ENCODE assay signal across 8 cellular contexts in genomic region chr7:1538544-1539345, GRCh38. TPM values are rescaled to one million over a fixed set of nuclear protein-coding genes. Genes with fewer than 3 reads are reported as not detected.
DNase-seq lines count a peak whose midpoint lies in the region; ATAC-seq and TF ChIP-seq lines count a peak whose summit lies in the region.

No MANE protein-coding gene starts in this region.

- TF ChIP-seq CTCF in neural progenitor cell (IDR thresholded peaks at IDR 0.05) (no peak), upper lobe of left lung (IDR thresholded peaks at IDR 0.05) (no peak)

- H3K4me2 ChIP-seq in neural progenitor cell: no peak overlapping the region

- no peak for TF ChIP-seq POLR2A in upper lobe of left lung (IDR thresholded peaks at IDR 0.05)

- ATAC-seq in upper lobe of left lung (ENCODE audit: low FRiP score in 2 of 2): no peak
- ATAC-seq in GM18502 (IDR thresholded peaks at IDR 0.05; ENCODE audit: poor library complexity, unreplicated experiment): no peak
- no peak for ATAC-seq in activated CD8-positive, alpha-beta T cell treated with anti-CD3 and anti-CD28 coated beads, Interleukin-2, amount 10 ng/mL, durations not matched to agents 7 days and 5 days

- H3F3A ChIP-seq in neural progenitor cell (ENCODE audit: low read depth): no peaks in the 10 kb centered on the region

- H3K9ac ChIP-seq in neural progenitor cell: no peak overlapping the region

- 76 to 78% methylated on average over 34 of the region's 34 CpGs for WGBS in esophagus, 2 donors
- WGBS in upper lobe of left lung, 2 donors: 50 to 84% methylated on average over 7 to 29 of the region's 34 CpGs

- CTCF ChIA-PET in activated CD8-positive, alpha-beta T cell treated with anti-CD3 and anti-CD28 coated beads, Interleukin-2, amount 10 ng/mL, durations not matched to agents 7 days and 5 days (lab: Charles Lee): no interaction called here

- no peaks in the 10 kb centered on the region for H3K9me3 Mint-ChIP-seq in neural progenitor cell
- no peaks in the 10 kb centered on the region for H3K9me3 Mint-ChIP-seq in activated CD8-positive, alpha-beta T cell treated with anti-CD3 and anti-CD28 coated beads, Interleukin-2, amount 10 ng/mL, durations not matched to agents 7 days and 5 days (ENCODE audit: insufficient read depth)

- H3K36me3 Mint-ChIP-seq in neural progenitor cell: no peaks in the 10 kb centered on the region
- peaks cover 9% of the 10 kb centered on the region for H3K36me3 Mint-ChIP-seq in activated CD8-positive, alpha-beta T cell treated with anti-CD3 and anti-CD28 coated beads, Interleukin-2, amount 10 ng/mL, durations not matched to agents 7 days and 5 days (ENCODE audit: low read depth)

- H3K4me3 Mint-ChIP-seq in neural progenitor cell: peak overlapping the region; percentile 15
- no peak overlapping the region for H3K4me3 Mint-ChIP-seq in activated CD8-positive, alpha-beta T cell treated with anti-CD3 and anti-CD28 coated beads, Interleukin-2, amount 10 ng/mL, durations not matched to agents 7 days and 5 days

- no peaks in the 10 kb centered on the region for H3K27me3 ChIP-seq in esophagus (ENCODE audit: control insufficient read depth in 1 of 2, insufficient read depth in 2 of 2, low read length in 2 of 2)
- H3K27me3 ChIP-seq in neural progenitor cell: no peaks in the 10 kb centered on the region
- H3K27me3 ChIP-seq in upper lobe of left lung: no peaks in the 10 kb centered on the region

- no peaks in the 10 kb centered on the region for H3K79me2 ChIP-seq in neural progenitor cell (ENCODE audit: low read depth)

- H2AFZ ChIP-seq in neural progenitor cell (replicated peaks): no peak overlapping the region

- H3K27ac ChIP-seq in esophagus (ENCODE audit: low read depth in 2 of 2, low read length in 1 of 2) (peak overlapping the region; percentile 20 to 77), neural progenitor cell (no peak overlapping the region), upper lobe of left lung (peak overlapping the region; percentile 95 to 98 (median 96))

- peaks cover 32% of the 10 kb centered on the region for H4K20me1 ChIP-seq in neural progenitor cell (ENCODE audit: low read depth)

- H3K9me3 ChIP-seq in esophagus (ENCODE audit: control insufficient read depth in 2 of 2, insufficient read depth in 1 of 2, low read depth in 1 of 2, low read length in 1 of 2) (no peaks in the 10 kb centered on the region), neural progenitor cell (ENCODE audit: low read depth) (no peaks in the 10 kb centered on the region), upper lobe of left lung (no peaks in the 10 kb centered on the region)

- peaks cover 24% of the 10 kb centered on the region for H3K4me1 Mint-ChIP-seq in neural progenitor cell
- H3K4me1 Mint-ChIP-seq in activated CD8-positive, alpha-beta T cell treated with anti-CD3 and anti-CD28 coated beads, Interleukin-2, amount 10 ng/mL, durations not matched to agents 7 days and 5 days (ENCODE audit: low read depth): peaks cover 4% of the 10 kb centered on the region

- POLR2A ChIA-PET in activated CD8-positive, alpha-beta T cell treated with anti-CD3 and anti-CD28 coated beads, Interleukin-2, amount 10 ng/mL, durations not matched to agents 7 days and 5 days (lab: Charles Lee): no interaction called here

- H3K36me3 ChIP-seq in esophagus (ENCODE audit: control insufficient read depth in 2 of 2, insufficient read depth in 2 of 2, low read length in 1 of 2): peaks cover 0 to 38% of the 10 kb centered on the region in 2 donors
- H3K36me3 ChIP-seq in neural progenitor cell: no peaks in the 10 kb centered on the region
- peaks cover 21 to 69% (median 54%) of the 10 kb centered on the region in 4 donors for H3K36me3 ChIP-seq in upper lobe of left lung

- H3K27me3 Mint-ChIP-seq in neural progenitor cell (ENCODE audit: insufficient read depth, low read depth): peaks cover 8% of the 10 kb centered on the region
- no peaks in the 10 kb centered on the region for H3K27me3 Mint-ChIP-seq in activated CD8-positive, alpha-beta T cell treated with anti-CD3 and anti-CD28 coated beads, Interleukin-2, amount 10 ng/mL, durations not matched to agents 7 days and 5 days (ENCODE audit: low read depth)

- DNase-seq in NCI-H1417 (lab: John Stamatoyannopoulos, UW) (peak in 2 of 3 experiments; percentile 47 to 76), NCI-H1417 treated with DMSO at 0.1 percent for 48 hours (lab: John Stamatoyannopoulos, UW) (no peak), neural progenitor cell (ENCODE audit: low spot score) (no peak), upper lobe of left lung (peak in 1 of 2 donors; percentile 83), DMS153 treated with DMSO at 0.1 percent for 48 hours (lab: John Stamatoyannopoulos, UW; ENCODE audit: unreplicated experiment) (no peak)
- DNase-seq in activated CD8-positive, alpha-beta T cell treated with anti-CD3 and anti-CD28 coated beads, Interleukin-2, amount 10 ng/mL, durations not matched to agents 7 days and 5 days: no peak

- peak overlapping the region; percentile 72 for H3K27ac Mint-ChIP-seq in neural progenitor cell
- no peak overlapping the region for H3K27ac Mint-ChIP-seq in activated CD8-positive, alpha-beta T cell treated with anti-CD3 and anti-CD28 coated beads, Interleukin-2, amount 10 ng/mL, durations not matched to agents 7 days and 5 days

- no peak overlapping the region for H3K4me3 ChIP-seq in esophagus (ENCODE audit: low read depth in 1 of 2, low read length in 2 of 2)
- no peak overlapping the region for H3K4me3 ChIP-seq in neural progenitor cell
- H3K4me3 ChIP-seq in upper lobe of left lung: peak overlapping the region in 3 of 4 donors; percentile 36 to 57 (median 47)

- peaks cover 10 to 34% of the 10 kb centered on the region in 2 donors for H3K4me1 ChIP-seq in esophagus (ENCODE audit: control insufficient read depth in 2 of 2, insufficient read depth in 2 of 2, low read length in 1 of 2)
- H3K4me1 ChIP-seq in neural progenitor cell: peaks cover 22% of the 10 kb centered on the region
- H3K4me1 ChIP-seq in upper lobe of left lung: peaks cover 40 to 51% (median 41%) of the 10 kb centered on the region in 4 donors

- no peak for TF ChIP-seq EP300 in upper lobe of left lung (IDR thresholded peaks at IDR 0.05)

RNA-seq across cellular contexts. Expression of gene MAFK, which starts 8.2 kb away (rescaled TPM):
- polyA plus RNA-seq in esophagus: 10 to 100 TPM; 15.5 to 25.0 TPM
- 4.3 and 4.7 TPM in 2 replicates for total RNA-seq in neural progenitor cell (ENCODE audit: low replicate concordance)
- 100 to 1,000 TPM in 1 of 6 donors, 10 to 100 TPM in 5; 48.0 to 117 (median 77.9) TPM for total RNA-seq in upper lobe of left lung
- 10 to 100 TPM; 22.6 to 23.9 TPM for total RNA-seq in activated CD8-positive, alpha-beta T cell treated with anti-CD3 and anti-CD28 coated beads, Interleukin-2, amount 10 ng/mL, durations not matched to agents 7 days and 5 days

RNA-seq across cellular contexts. Expression of gene TMEM184A, which starts 17.3 kb away (rescaled TPM):
- 100 to 1,000 TPM in 1 of 2 donors, 10 to 100 TPM in 1; 80.2 to 187 TPM for polyA plus RNA-seq in esophagus
- 0.17 and 0.22 TPM in 2 replicates for total RNA-seq in neural progenitor cell (ENCODE audit: low replicate concordance)
- total RNA-seq in upper lobe of left lung: 10 to 100 TPM in 3 of 6 donors, 1 to 10 TPM in 3; 5.0 to 11.7 (median 10.4) TPM
- total RNA-seq in activated CD8-positive, alpha-beta T cell treated with anti-CD3 and anti-CD28 coated beads, Interleukin-2, amount 10 ng/mL, durations not matched to agents 7 days and 5 days: not detected

RNA-seq across cellular contexts. Expression of gene PSMG3, which starts 31.1 kb away (rescaled TPM):
- polyA plus RNA-seq in esophagus: 10 to 100 TPM; 66.9 to 72.3 TPM
- total RNA-seq in neural progenitor cell (ENCODE audit: low replicate concordance): 31.1 and 50.3 TPM in 2 replicates
- total RNA-seq in upper lobe of left lung: 10 to 100 TPM; 19.0 to 53.1 (median 21.6) TPM
- total RNA-seq in activated CD8-positive, alpha-beta T cell treated with anti-CD3 and anti-CD28 coated beads, Interleukin-2, amount 10 ng/mL, durations not matched to agents 7 days and 5 days: 10 to 100 TPM; 33.1 to 33.3 TPM

RNA-seq across cellular contexts. Expression of gene INTS1, which starts 34.6 kb away (rescaled TPM):
- polyA plus RNA-seq in esophagus: 10 to 100 TPM; 36.6 to 42.2 TPM
- total RNA-seq in neural progenitor cell (ENCODE audit: low replicate concordance): 16.5 and 76.7 TPM in 2 replicates
- total RNA-seq in upper lobe of left lung: 100 to 1,000 TPM in 2 of 6 donors, 10 to 100 TPM in 4; 38.6 to 215 (median 72.3) TPM
- total RNA-seq in activated CD8-positive, alpha-beta T cell treated with anti-CD3 and anti-CD28 coated beads, Interleukin-2, amount 10 ng/mL, durations not matched to agents 7 days and 5 days: 100 to 1,000 TPM; 105 to 112 TPM

Comparison
In these comparisons a context has a peak if more than half of its experiments do, and no peak if none do; other contexts are left out.
1. DNase-seq: peak in NCI-H1417 (2 of 3); none in NCI-H1417 treated with DMSO at 0.1 percent for 48 hours (single experiment), neural progenitor cell (single experiment), DMS153 treated with DMSO at 0.1 percent for 48 hours (single experiment) and activated CD8-positive, alpha-beta T cell treated with anti-CD3 and anti-CD28 coated beads, Interleukin-2, amount 10 ng/mL, durations not matched to agents 7 days and 5 days (single experiment).
2. H3K4me3 ChIP-seq: peak in upper lobe of left lung (3 of 4); none in esophagus (0 of 2) and neural progenitor cell (single experiment).